8 cellular contexts compared by ENCODE assay signal in genomic region chr10:119652361-119652760, GRCh38. TPM values are rescaled to one million over a fixed set of nuclear protein-coding genes. Genes with fewer than 3 reads are reported as not detected.
DNase-seq lines count a peak whose midpoint lies in the region; ATAC-seq, FAIRE-seq and TF ChIP-seq lines count a peak whose summit lies in the region.

No MANE protein-coding gene starts in this region.

- WGBS in SK-N-SH (ENCODE audit: low lambda C conversion rate): 15% methylated on average over 3 of the region's 3 CpGs
- WGBS in mesenchymal stem cell: no CpG with 5 or more reads among the region's 3 CpGs

- H3K4ac ChIP-seq in mesenchymal stem cell (ENCODE audit: low read depth in 1 of 2, low read length in 2 of 2): peak overlapping the region in 1 of 2 experiments; percentile 99

- H2AK5ac ChIP-seq in mesenchymal stem cell (ENCODE audit: low read length, severe bottlenecking): no peak overlapping the region

- TF ChIP-seq EP300 in SK-N-SH (IDR thresholded peaks at IDR 0.05; ENCODE audit: borderline replicate concordance in 1 of 2, low read depth in 1 of 2, low read length in 1 of 2): no peak

- H3K9me2 ChIP-seq in SK-N-SH: no peaks in the 10 kb centered on the region

- H4K91ac ChIP-seq in mesenchymal stem cell (ENCODE audit: low read length): no peak overlapping the region

- H3K27me3 ChIP-seq in HUES48 (ENCODE audit: control insufficient read depth, insufficient read depth, low read length) (no peaks in the 10 kb centered on the region), SK-N-SH (ENCODE audit: insufficient read depth) (no peaks in the 10 kb centered on the region), mesenchymal stem cell (ENCODE audit: control insufficient read depth in 1 of 2, insufficient read depth in 1 of 2, low read length in 2 of 2) (no peaks in the 10 kb centered on the region)
- H3K27me3 ChIP-seq in effector memory CD4-positive, alpha-beta T cell (replicated peaks; ENCODE audit: control insufficient read depth, insufficient read depth, low read length, poor library complexity, severe bottlenecking): no peaks in the 10 kb centered on the region

- no peaks in the 10 kb centered on the region for H3K79me1 ChIP-seq in mesenchymal stem cell (replicated peaks; ENCODE audit: low read length, poor library complexity, severe bottlenecking)

- H3K9me3 ChIP-seq in HUES48 (ENCODE audit: control insufficient read depth, insufficient read depth, low read length): no peaks in the 10 kb centered on the region
- no peaks in the 10 kb centered on the region for H3K9me3 ChIP-seq in SK-N-SH
- no peaks in the 10 kb centered on the region for H3K9me3 ChIP-seq in effector memory CD4-positive, alpha-beta T cell (ENCODE audit: control insufficient read depth, low read length)
- no peaks in the 10 kb centered on the region for H3K9me3 ChIP-seq in mesenchymal stem cell (ENCODE audit: control insufficient read depth, low read length)

- H2BK12ac ChIP-seq in mesenchymal stem cell (ENCODE audit: low read length in 2 of 2): no peak overlapping the region

- H3K36me3 ChIP-seq in HUES48 (ENCODE audit: control insufficient read depth, insufficient read depth, low read length): no peaks in the 10 kb centered on the region
- peaks cover 0 to 5% of the 10 kb centered on the region in 2 experiments for H3K36me3 ChIP-seq in SK-N-SH (replicated peaks in 1 of 2; ENCODE audit: control insufficient read depth in 1 of 2, insufficient read depth in 2 of 2, low read length in 1 of 2)
- no peaks in the 10 kb centered on the region for H3K36me3 ChIP-seq in effector memory CD4-positive, alpha-beta T cell (ENCODE audit: control insufficient read depth, insufficient read depth, low read length)
- H3K36me3 ChIP-seq in mesenchymal stem cell (ENCODE audit: control insufficient read depth in 1 of 2, insufficient read depth in 2 of 2, low read depth in 1 of 2, low read length in 2 of 2): peaks cover 5 to 12% of the 10 kb centered on the region in 2 experiments

- H3K23ac ChIP-seq in mesenchymal stem cell (ENCODE audit: low read length in 2 of 2): peak overlapping the region in 1 of 2 experiments; percentile 84

- H3K4me2 ChIP-seq in SK-N-SH: peak overlapping the region; percentile 77
- peak overlapping the region; percentile 59 for H3K4me2 ChIP-seq in mesenchymal stem cell (ENCODE audit: low read length, poor library complexity, severe bottlenecking)

- H3F3A ChIP-seq in SK-N-SH (replicated peaks; ENCODE audit: insufficient read depth): peaks cover 27% of the 10 kb centered on the region

- TF ChIP-seq CTCF in SK-N-SH (IDR thresholded peaks at IDR 0.05): peak; percentile 58

- H3K27ac ChIP-seq in HUES48 (ENCODE audit: low read depth, low read length): no peak overlapping the region
- H3K27ac ChIP-seq in SK-N-SH (ENCODE audit: low read depth in 2 of 2, low read length in 1 of 2): peak overlapping the region in 1 of 2 experiments; percentile 95; a peak in 3 of 4 replicates
- peak overlapping the region; percentile 88 for H3K27ac ChIP-seq in effector memory CD4-positive, alpha-beta T cell (ENCODE audit: insufficient read depth, low read length, poor library complexity, severe bottlenecking)
- peak overlapping the region; percentile 39 for H3K27ac ChIP-seq in mesenchymal stem cell (ENCODE audit: low read length, poor library complexity, severe bottlenecking)

- TF ChIP-seq RAD21 in SK-N-SH (IDR thresholded peaks at IDR 0.05; ENCODE audit: low read length): no peak; the same call in 1 of the 2 replicates

- DNase-seq in DMS153 (lab: John Stamatoyannopoulos, UW) (peak; percentile 18), SK-N-SH (no peak), mesenchymal stem cell (peak; percentile 80), urothelium cell line (ENCODE audit: low spot score) (peak; percentile 41), NCI-H2107 treated with DMSO at 0.1 percent for 48 hours (lab: John Stamatoyannopoulos, UW; ENCODE audit: unreplicated experiment) (no peak)
- peak in 1 of 3 donors; percentile 6 for DNase-seq in effector memory CD4-positive, alpha-beta T cell

- no peak overlapping the region for H2BK5ac ChIP-seq in mesenchymal stem cell (ENCODE audit: low read depth, low read length, poor library complexity, severe bottlenecking)

- peak overlapping the region; percentile 77 for H2BK120ac ChIP-seq in mesenchymal stem cell (ENCODE audit: low read depth, low read length)

- no peak for FAIRE-seq in urothelium cell line (lab: Jason Lieb, UNC)

- no peak overlapping the region for H4K8ac ChIP-seq in mesenchymal stem cell (ENCODE audit: low read length)

- H2AFZ ChIP-seq in SK-N-SH (ENCODE audit: low read depth): no peak overlapping the region
- H2AFZ ChIP-seq in mesenchymal stem cell (ENCODE audit: low read depth, low read length): no peak overlapping the region

- no peak for ATAC-seq in GM18907 (IDR thresholded peaks at IDR 0.05; ENCODE audit: unreplicated experiment)

- peaks cover 6% of the 10 kb centered on the region; the same call in 1 of the 2 replicates for H4K20me1 ChIP-seq in SK-N-SH (ENCODE audit: insufficient read depth)

- H3K4me3 ChIP-seq in HUES48 (ENCODE audit: low read depth, low read length) (peak overlapping the region; percentile 64), SK-N-SH (ENCODE audit: low read depth in 2 of 2, low read length in 1 of 2) (peak overlapping the region; percentile 72 to 81), mesenchymal stem cell (ENCODE audit: insufficient read depth in 1 of 2, low read depth in 1 of 2, low read length in 2 of 2) (peak overlapping the region; percentile 83 to 97)
- peak overlapping the region; percentile 95 for H3K4me3 ChIP-seq in effector memory CD4-positive, alpha-beta T cell (ENCODE audit: insufficient read depth, low read depth, low read length, poor library complexity, severe bottlenecking)

- H3K9ac ChIP-seq in HUES48 (ENCODE audit: low read depth, low read length) (peak overlapping the region; percentile 29), SK-N-SH (peak overlapping the region; percentile 93), mesenchymal stem cell (ENCODE audit: low read length) (peak overlapping the region; percentile 94)

- peaks cover 57% of the 10 kb centered on the region for H3K79me2 ChIP-seq in SK-N-SH (ENCODE audit: insufficient read depth)

- CTCF ChIA-PET in SK-N-SH (lab: Yijun Ruan, JAX): interaction anchor here (1.0 to 2.1 kb wide), 2 partner anchors 35 to 442 kb away, joined by 3 to 9 read pairs; no protein-coding TSS in a partner anchor

- H3K4me1 ChIP-seq in HUES48 (ENCODE audit: control insufficient read depth, insufficient read depth, low read length) (peaks cover 18% of the 10 kb centered on the region), SK-N-SH (ENCODE audit: control insufficient read depth in 1 of 2, insufficient read depth in 2 of 2, low read depth in 1 of 2, low read length in 1 of 2) (peaks cover 18 to 36% of the 10 kb centered on the region in 2 experiments), mesenchymal stem cell (ENCODE audit: control insufficient read depth, insufficient read depth, low read depth, low read length) (peaks cover 19% of the 10 kb centered on the region)
- H3K4me1 ChIP-seq in effector memory CD4-positive, alpha-beta T cell (ENCODE audit: control insufficient read depth, insufficient read depth, low read length, poor library complexity, severe bottlenecking): peaks cover 36% of the 10 kb centered on the region

- H3K14ac ChIP-seq in mesenchymal stem cell (ENCODE audit: low read length in 2 of 2): peak overlapping the region in 1 of 2 experiments; percentile 99

- peak overlapping the region; percentile 77 to 100 for H3K18ac ChIP-seq in mesenchymal stem cell (ENCODE audit: low read depth in 1 of 2, low read length in 2 of 2)

- POLR2A ChIA-PET in SK-N-SH (lab: Yijun Ruan, JAX): no interaction called here

- H2BK15ac ChIP-seq in mesenchymal stem cell (ENCODE audit: low read depth, poor library complexity, severe bottlenecking): no peak overlapping the region

TF ChIP-seq in SK-N-SH, 30 proteins besides CTCF, POLR2A, EP300 and RAD21 (continues in another document):
- TF ChIP-seq GATA2 (CRISPR knock-in tag; IDR thresholded peaks at IDR 0.05): no peak
- no peak for TF ChIP-seq GABPA (IDR thresholded peaks at IDR 0.05; ENCODE audit: low read depth)
- TF ChIP-seq TAF1 (IDR thresholded peaks at IDR 0.05; ENCODE audit: borderline replicate concordance, low read depth, low read length): no peak
- TF ChIP-seq ELF1 (IDR thresholded peaks at IDR 0.05): no peak
- no peak for TF ChIP-seq USF2 (IDR thresholded peaks at IDR 0.05; ENCODE audit: borderline replicate concordance, low read depth, low read length)
- no peak for TF ChIP-seq FOXM1 (IDR thresholded peaks at IDR 0.05; ENCODE audit: low read depth)
- TF ChIP-seq PBX3 (IDR thresholded peaks at IDR 0.05): no peak

RNA-seq across cellular contexts. Expression of gene BAG3, which starts 1.2 kb away (rescaled TPM):
- polyA plus RNA-seq in SK-N-SH (2012; rRNA removed): 3.8 and 9.2 TPM in 2 replicates
- polyA plus RNA-seq in SK-N-SH (2012; cell fraction: cytosol; rRNA removed): 7.9 and 8.2 TPM in 2 replicates
- 14.0 and 16.0 TPM in 2 replicates for polyA plus RNA-seq in SK-N-SH (2012; cell fraction: nucleus; rRNA removed)
- 66.0 TPM for polyA plus RNA-seq in mesenchymal stem cell (2013, experiment 1 of 2)
- polyA plus RNA-seq in mesenchymal stem cell (2013, experiment 2 of 2): 65.0 TPM

RNA-seq across cellular contexts. Expression of gene TIAL1, which starts 55.6 kb away (rescaled TPM):
- 58.0 and 70.6 TPM in 2 replicates for polyA plus RNA-seq in SK-N-SH (2012; rRNA removed)
- 50.3 and 65.2 TPM in 2 replicates for polyA plus RNA-seq in SK-N-SH (2012; cell fraction: cytosol; rRNA removed)
- 173 and 287 TPM in 2 replicates for polyA plus RNA-seq in SK-N-SH (2012; cell fraction: nucleus; rRNA removed)
- polyA plus RNA-seq in mesenchymal stem cell (2013, experiment 1 of 2): 78.9 TPM
- polyA plus RNA-seq in mesenchymal stem cell (2013, experiment 2 of 2): 81.0 TPM

Comparison
In these comparisons a context has a peak if more than half of its experiments do, and no peak if none do; other contexts are left out.
1. DNase-seq: peak in DMS153 (single experiment), mesenchymal stem cell (single experiment) and urothelium cell line (single experiment); none in SK-N-SH (single experiment) and NCI-H2107 treated with DMSO at 0.1 percent for 48 hours (single experiment).
2. H3K9ac ChIP-seq: peak in every context shown above with its lines; median percentile 94 in mesenchymal stem cell; 93 in SK-N-SH; 29 in HUES48.
3. Peak in every context shown above with its lines, with median percentiles within 50 percentile points of each other: H3K4me3 ChIP-seq.